10 cellular contexts compared by ENCODE assay signal in the genomic region with DNA sequence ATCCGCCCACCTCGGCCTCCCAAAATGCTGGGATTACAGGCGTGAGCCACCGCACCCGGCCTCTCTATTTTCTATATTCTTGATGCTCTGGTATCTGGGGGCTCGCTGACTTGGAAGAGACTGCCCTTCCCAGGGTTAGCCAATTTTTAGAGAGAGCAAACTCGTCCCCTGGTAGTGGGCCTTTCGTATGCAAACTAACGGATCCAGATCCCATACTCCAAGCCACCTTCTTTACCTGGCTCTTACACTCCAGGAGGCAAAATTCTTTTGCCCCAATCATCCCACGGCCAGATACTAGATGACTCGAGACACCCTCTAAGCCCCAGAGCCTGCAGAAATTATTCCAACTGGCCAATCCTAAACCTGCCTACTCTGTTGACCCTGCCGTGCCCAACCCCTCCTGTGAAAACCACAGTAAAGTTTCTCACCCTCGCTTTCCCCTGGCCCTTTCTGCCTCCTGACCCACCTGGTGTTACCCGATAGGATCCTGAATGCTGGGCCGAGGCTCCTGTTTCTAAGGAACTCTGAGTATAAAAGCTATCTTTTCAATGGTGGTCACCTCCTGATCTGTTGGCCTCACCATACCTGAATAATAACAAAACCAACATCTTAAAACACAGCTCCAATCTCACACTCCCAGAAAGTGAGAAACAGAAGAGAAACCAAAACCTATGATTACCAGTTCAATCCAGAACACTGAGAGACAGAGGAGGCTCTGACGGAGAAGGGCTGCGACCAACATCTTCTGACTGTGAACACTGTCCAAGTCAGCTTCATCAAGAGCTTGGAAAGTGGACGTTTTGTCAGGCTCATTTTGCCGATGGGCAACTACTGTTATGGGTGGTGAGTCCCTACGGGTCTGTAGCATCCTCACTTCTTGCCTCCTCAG. TPM values are rescaled to one million over a fixed set of nuclear protein-coding genes. Genes with fewer than 3 reads are reported as not detected.
A peak's percentile ranks its signal among the peaks of the same experiment; 100 is the strongest.
DNase-seq lines count a peak whose midpoint lies in the region; ATAC-seq and TF ChIP-seq lines count a peak whose summit lies in the region.
"Had no signal": no experiment of that assay in that cellular context is flagged by ENCODE, and none has a peak within 500 bp of the region (broad histone marks: within the 10 kb centered on the region; RNA-seq: fewer than 3 reads in every experiment).

No MANE protein-coding gene starts in this region.

- H3K9me3 Mint-ChIP-seq in stimulated activated naive B cell treated with anti-CD40 and anti-IgM and Interleukin-4, amounts not matched to agents 10 μg/mL and 1 μg/mL and 100 μg/mL, for 72 hours = peaks cover 0 to 3% of the 10 kb centered on the region in 2 donors
- H3K9me3 Mint-ChIP-seq in CD14-positive monocyte = peaks cover 0 to 5% (median 2%) of the 10 kb centered on the region in 7 donors

- no peak overlapping the region for H3K4me3 Mint-ChIP-seq in stimulated activated naive B cell treated with anti-CD40 and anti-IgM and Interleukin-4, amounts not matched to agents 10 μg/mL and 1 μg/mL and 100 μg/mL, for 72 hours
- H3K4me3 Mint-ChIP-seq in CD14-positive monocyte = no peak overlapping the region
- H3K4me3 Mint-ChIP-seq: naive B cell had no signal

- peaks cover 0 to 3% of the 10 kb centered on the region in 2 donors for H3K27me3 Mint-ChIP-seq in stimulated activated naive B cell treated with anti-CD40 and anti-IgM and Interleukin-4, amounts not matched to agents 10 μg/mL and 1 μg/mL and 100 μg/mL, for 72 hours
- H3K27me3 Mint-ChIP-seq in CD14-positive monocyte (ENCODE audit: low read depth in 3 of 3) = peaks cover 4 to 5% (median 5%) of the 10 kb centered on the region in 3 donors

- H3K36me3 Mint-ChIP-seq in stimulated activated naive B cell treated with anti-CD40 and anti-IgM and Interleukin-4, amounts not matched to agents 10 μg/mL and 1 μg/mL and 100 μg/mL, for 72 hours = peaks cover 0 to 3% of the 10 kb centered on the region in 2 donors
- no peaks in the 10 kb centered on the region for H3K36me3 Mint-ChIP-seq in CD14-positive monocyte

- intact Hi-C loops in CD14-positive monocyte (cut with micrococcal nuclease) = no loop called here

- H3K27ac Mint-ChIP-seq in stimulated activated naive B cell treated with anti-CD40 and anti-IgM and Interleukin-4, amounts not matched to agents 10 μg/mL and 1 μg/mL and 100 μg/mL, for 72 hours = peak overlapping the region; percentile 72
- peak overlapping the region in 1 of 7 donors; percentile 16 for H3K27ac Mint-ChIP-seq in CD14-positive monocyte

- ATAC-seq in GM19324 (IDR thresholded peaks at IDR 0.05; ENCODE audit: low FRiP score, unreplicated experiment) (peak; percentile 89), HG02678 (IDR thresholded peaks at IDR 0.05; ENCODE audit: unreplicated experiment) (peak; percentile 97), HG03558 (IDR thresholded peaks at IDR 0.05; ENCODE audit: extremely low read depth, unreplicated experiment) (peak; percentile 97), GM19397 (IDR thresholded peaks at IDR 0.05; ENCODE audit: unreplicated experiment) (no peak)
- ATAC-seq in stimulated activated naive B cell treated with anti-CD40 and anti-IgM and Interleukin-4, amounts not matched to agents 10 μg/mL and 1 μg/mL and 100 μg/mL, for 72 hours (replicated peaks) = peak; percentile 41

- no peak for TF ChIP-seq CTCF in CD14-positive monocyte (IDR thresholded peaks at IDR 0.05)

- H3K4me1 Mint-ChIP-seq in stimulated activated naive B cell treated with anti-CD40 and anti-IgM and Interleukin-4, amounts not matched to agents 10 μg/mL and 1 μg/mL and 100 μg/mL, for 72 hours = peaks cover 0 to 6% of the 10 kb centered on the region in 2 donors
- no peaks in the 10 kb centered on the region for H3K4me1 Mint-ChIP-seq in CD14-positive monocyte
- H3K4me1 Mint-ChIP-seq: naive B cell had no signal

- no peak for DNase-seq in stimulated activated naive B cell treated with anti-CD40 and anti-IgM and Interleukin-4, amounts not matched to agents 10 μg/mL and 1 μg/mL and 100 μg/mL, for 72 hours
- DNase-seq in A172 (ENCODE audit: low spot score) (no peak), CD14-positive monocyte (ENCODE audit: low spot score) (no peak)
- DNase-seq: naive B cell, NCI-H1105 treated with DMSO at 0.1 percent for 48 hours, Peyer's patch had no signal

RNA-seq across cellular contexts. Expression of a gene that starts 57.6 kb away (rescaled TPM):
- 12.2 and 13.5 TPM in 2 replicates for total RNA-seq in A172 (2014; rRNA removed; shearing (Covaris generic))
- 1 to 10 TPM in 1 of 2 donors, under 1 TPM in 1; 0.76 to 1.7 TPM for polyA plus RNA-seq in CD14-positive monocyte
